17 cellular contexts compared by ENCODE assay signal in the genomic region with DNA sequence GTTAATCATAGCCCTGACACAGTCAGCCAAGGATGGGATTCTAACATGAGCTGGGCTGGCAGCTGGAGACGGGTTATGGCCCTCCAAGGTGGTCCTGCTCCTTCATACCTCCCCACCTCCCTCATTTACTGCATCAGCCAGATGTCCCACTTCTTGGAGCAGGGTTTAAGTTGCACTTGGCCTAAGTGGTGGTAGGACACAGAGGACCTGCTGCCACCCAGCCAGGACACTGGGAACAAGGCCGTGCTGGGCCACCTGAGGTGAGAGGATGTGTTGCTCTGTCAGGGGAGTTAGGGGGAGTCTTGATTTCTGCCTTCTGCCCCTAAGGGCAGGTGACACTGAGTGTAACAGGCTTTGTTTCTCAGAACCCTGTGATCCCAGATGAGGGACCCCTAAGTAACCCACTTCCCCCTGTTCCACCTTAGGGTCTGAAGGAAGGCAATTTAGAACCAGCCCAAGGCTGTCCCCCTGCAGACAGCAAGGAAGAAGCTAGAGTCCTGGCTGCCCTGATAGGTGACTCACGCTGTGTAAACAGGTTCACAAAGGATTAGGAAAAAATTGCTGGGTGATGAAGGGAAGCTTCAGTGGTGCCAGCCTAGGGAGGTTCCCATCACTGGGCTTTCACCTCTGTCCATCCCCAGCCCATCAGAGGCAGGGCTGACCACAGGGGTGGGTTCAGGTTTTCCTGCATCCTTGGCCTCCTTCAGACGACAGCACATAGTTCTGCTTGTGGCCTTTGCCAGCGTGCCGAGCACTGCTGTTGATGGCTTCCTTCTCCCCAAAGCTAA.
DNase-seq lines count a peak whose midpoint lies in the region; ATAC-seq and TF ChIP-seq lines count a peak whose summit lies in the region.
"Had no signal": no experiment of that assay in that cellular context is flagged by ENCODE, and none has a peak within 500 bp of the region (broad histone marks: within the 10 kb centered on the region; RNA-seq: fewer than 3 reads in every experiment).

No MANE protein-coding gene starts in this region.

- H3K27ac ChIP-seq in ACC112 (ENCODE audit: low read depth, low read length), result peak overlapping the region; percentile 6; the same call in 1 of the 2 replicates
- peak overlapping the region; percentile 65 for H3K27ac ChIP-seq in WERI-Rb-1
- H3K27ac ChIP-seq in suprapubic skin, result no peak overlapping the region
- H3K27ac ChIP-seq: psoas muscle had no signal

- ATAC-seq in GM18517 (IDR thresholded peaks at IDR 0.05; ENCODE audit: unreplicated experiment), result no peak
- ATAC-seq in GM21360 (IDR thresholded peaks at IDR 0.05; ENCODE audit: unreplicated experiment), result no peak
- ATAC-seq: psoas muscle, T-helper 17 cell had no signal

- no peak overlapping the region for H3K4me3 ChIP-seq in ACC112 (ENCODE audit: low read depth, low read length)
- no peak overlapping the region for H3K4me3 ChIP-seq in WERI-Rb-1 (ENCODE audit: low read depth, low read length)
- H3K4me3 ChIP-seq in suprapubic skin, result no peak overlapping the region
- no peak overlapping the region for H3K4me3 ChIP-seq in lower leg skin (ENCODE audit: low read depth, poor library complexity, severe bottlenecking)
- H3K4me3 ChIP-seq: dorsolateral prefrontal cortex, psoas muscle had no signal

- H3K9me3 ChIP-seq in WERI-Rb-1 (ENCODE audit: severe bottlenecking) (no peaks in the 10 kb centered on the region), suprapubic skin (no peaks in the 10 kb centered on the region)
- H3K9me3 ChIP-seq: psoas muscle had no signal

- 94% methylated on average over 4 of the region's 6 CpGs for WGBS in suprapubic skin
- 87 to 91% methylated on average over 6 of the region's 6 CpGs for WGBS in lower leg skin, 2 donors

- no peaks in the 10 kb centered on the region for H3K79me2 ChIP-seq in ACC112 (ENCODE audit: control insufficient read depth, insufficient read depth, low read length, unreplicated experiment)

- TF ChIP-seq CTCF in WERI-Rb-1 (IDR thresholded peaks at IDR 0.05; ENCODE audit: low read depth, low read length) (no peak), suprapubic skin (IDR thresholded peaks at IDR 0.05) (no peak), lower leg skin (IDR thresholded peaks at IDR 0.05) (no peak)

- DNase-seq in HK-2 (ENCODE audit: unreplicated experiment) (peak; percentile 35), WERI-Rb-1 (peak; percentile 54), kidney tubule cell (ENCODE audit: low spot score) (peak; percentile 75), suprapubic skin (ENCODE audit: low spot score in 2 of 2) (no peak), lower leg skin (ENCODE audit: low spot score in 2 of 2) (no peak)
- DNase-seq: activated naive CD4-positive, alpha-beta T cell treated with anti-CD3 and anti-CD28 coated beads, Interleukin-2, amount 50 U/mL, for 16 hours; AML-193; dorsolateral prefrontal cortex; H9; midbrain; NCI-H1092 treated with DMSO at 0.1 percent for 48 hours; psoas muscle; stimulated activated CD4-positive, alpha-beta T cell treated with anti-CD3 and anti-CD28 coated beads, Interleukin-4, amount 100 ng/mL, for 24 hours; T-helper 17 cell had no signal

- H2AFZ ChIP-seq in ACC112 (ENCODE audit: low read length, unreplicated experiment), result no peak overlapping the region

- intact Hi-C loops in lower leg skin (cut with DNase I; ENCODE audit: low total_unique reads), result no loop called here

- H3K36me3 ChIP-seq in ACC112 (ENCODE audit: insufficient read depth, low read length) (peaks cover 25% of the 10 kb centered on the region; the same call in 1 of the 2 replicates), WERI-Rb-1 (peaks cover 14% of the 10 kb centered on the region), suprapubic skin (peaks cover 52% of the 10 kb centered on the region)

- H3K4me1 ChIP-seq in ACC112 (ENCODE audit: control insufficient read depth, insufficient read depth, low read length, unreplicated experiment), result peaks cover 40% of the 10 kb centered on the region
- H3K4me1 ChIP-seq in suprapubic skin, result peaks cover 54% of the 10 kb centered on the region

- TF ChIP-seq EP300 in suprapubic skin (IDR thresholded peaks at IDR 0.05), result no peak

- TF ChIP-seq POLR2A in suprapubic skin (IDR thresholded peaks at IDR 0.05) (no peak), lower leg skin (IDR thresholded peaks at IDR 0.05) (no peak)

- H3K27me3 ChIP-seq in ACC112 (ENCODE audit: insufficient read depth, low read length) (no peaks in the 10 kb centered on the region), WERI-Rb-1 (ENCODE audit: insufficient read depth, low read depth, severe bottlenecking) (no peaks in the 10 kb centered on the region), suprapubic skin (no peaks in the 10 kb centered on the region)
- H3K27me3 ChIP-seq: dorsolateral prefrontal cortex had no signal

Comparison
In these comparisons a context has a peak if more than half of its experiments do, and no peak if none do; other contexts are left out.
1. DNase-seq: peak in HK-2 (single experiment), WERI-Rb-1 (single experiment) and kidney tubule cell (single experiment); none in suprapubic skin (0 of 2) and lower leg skin (0 of 2).